ENCODE assay signal across 10 cellular contexts in the genomic region with DNA sequence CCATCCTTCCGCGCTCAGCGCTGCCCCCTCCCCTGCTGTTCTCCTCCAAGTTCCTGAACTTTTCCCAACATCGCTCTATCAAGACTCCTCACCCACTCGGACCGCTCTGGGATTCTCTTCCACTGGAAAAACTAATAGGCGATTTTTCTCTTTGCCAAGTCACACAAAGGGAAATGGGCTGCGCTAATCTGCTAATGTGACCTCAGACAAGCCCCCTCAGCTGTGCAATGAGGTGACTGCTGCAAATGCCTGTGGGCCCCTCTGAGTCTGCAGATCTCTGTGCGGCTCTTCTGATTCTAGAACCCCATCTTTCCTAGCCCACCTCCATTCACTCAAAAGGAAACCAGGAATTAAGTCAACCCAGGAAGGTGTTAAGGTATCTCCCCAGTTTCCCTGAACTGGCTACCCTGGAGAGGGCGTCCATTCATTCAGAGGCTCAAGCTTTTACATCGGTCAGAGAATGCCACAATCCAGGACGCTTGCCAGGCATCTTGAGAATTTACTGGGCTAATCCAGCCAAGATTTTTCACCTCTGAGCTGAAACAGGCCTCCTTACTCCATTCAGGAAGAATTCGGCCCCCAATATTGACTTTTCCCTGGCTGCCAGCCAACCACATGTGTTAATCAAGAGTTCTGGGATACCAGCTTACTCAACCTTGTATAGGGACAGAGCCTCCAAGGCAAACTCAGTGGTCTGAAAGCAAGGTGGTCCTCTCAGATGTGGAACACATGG. TPM values are rescaled to one million over a fixed set of nuclear protein-coding genes. Genes with fewer than 3 reads are reported as not detected.
DNase-seq lines count a peak whose midpoint lies in the region; FAIRE-seq and TF ChIP-seq lines count a peak whose summit lies in the region.
"Had no signal": no experiment of that assay in that cellular context is flagged by ENCODE, and none has a peak within 500 bp of the region (broad histone marks: within the 10 kb centered on the region; RNA-seq: fewer than 3 reads in every experiment).

No MANE protein-coding gene starts in this region.

- H3K27ac ChIP-seq in duodenal mucosa (ENCODE audit: low read depth, low read length) (peak overlapping the region; percentile 7), mesenchymal stem cell (ENCODE audit: low read length, poor library complexity, severe bottlenecking) (peak overlapping the region; percentile 98)
- H3K27ac ChIP-seq: C4-2B had no signal

- H3K4me3 ChIP-seq in duodenal mucosa (ENCODE audit: low read depth in 1 of 2, low read length in 2 of 2) (no peak overlapping the region), mesenchymal stem cell (ENCODE audit: insufficient read depth in 1 of 2, low read depth in 1 of 2, low read length in 2 of 2) (peak overlapping the region; percentile 63 to 71)
- H3K4me3 ChIP-seq: mucosa of descending colon had no signal

- H3K27me3 Mint-ChIP-seq in CD14-positive monocyte (ENCODE audit: low read depth in 3 of 3) = peaks cover 34 to 38% (median 37%) of the 10 kb centered on the region in 3 donors

- H3K9me3 Mint-ChIP-seq in CD14-positive monocyte = peaks cover under 1 to 15% (median 10%) of the 10 kb centered on the region in 7 donors

- DNase-seq in NCI-H748 (lab: John Stamatoyannopoulos, UW; ENCODE audit: unreplicated experiment) (peak; percentile 67), NCI-H748 treated with DMSO at 0.1 percent for 48 hours (lab: John Stamatoyannopoulos, UW) (no peak), mesenchymal stem cell (peak; percentile 76), urothelium cell line (ENCODE audit: low spot score) (peak; percentile 76), CD14-positive monocyte (ENCODE audit: low spot score) (no peak), GM19240 (ENCODE audit: insufficient read length, low spot score) (no peak), Ammon's horn (ENCODE audit: low spot score) (no peak)

- no peak overlapping the region for H3K9ac ChIP-seq in duodenal mucosa (ENCODE audit: low read depth in 1 of 2, low read length in 2 of 2)
- peak overlapping the region; percentile 69 for H3K9ac ChIP-seq in mesenchymal stem cell (ENCODE audit: low read length)

- no peak for FAIRE-seq in urothelium cell line (lab: Jason Lieb, UNC)

- H2AK5ac ChIP-seq in mesenchymal stem cell (ENCODE audit: low read length, severe bottlenecking) = peak overlapping the region; percentile 83

- peak overlapping the region; percentile 64 for H2BK120ac ChIP-seq in mesenchymal stem cell (ENCODE audit: low read depth, low read length)

- peaks cover 2% of the 10 kb centered on the region for H3K79me1 ChIP-seq in mesenchymal stem cell (replicated peaks; ENCODE audit: low read length, poor library complexity, severe bottlenecking)

- H4K91ac ChIP-seq in mesenchymal stem cell (ENCODE audit: low read length) = peak overlapping the region; percentile 83

- H3K36me3 ChIP-seq in duodenal mucosa (ENCODE audit: control insufficient read depth in 1 of 2, insufficient read depth in 2 of 2, low read length in 2 of 2) (no peaks in the 10 kb centered on the region), mesenchymal stem cell (ENCODE audit: control insufficient read depth in 1 of 2, insufficient read depth in 2 of 2, low read depth in 1 of 2, low read length in 2 of 2) (no peaks in the 10 kb centered on the region)

- H2BK5ac ChIP-seq in mesenchymal stem cell (ENCODE audit: low read depth, low read length, poor library complexity, severe bottlenecking) = peak overlapping the region; percentile 96

- H2AFZ ChIP-seq in mesenchymal stem cell (ENCODE audit: low read depth, low read length) = peak overlapping the region; percentile 78

- H3K4me1 Mint-ChIP-seq in CD14-positive monocyte = no peaks in the 10 kb centered on the region

- WGBS in mesenchymal stem cell = 15% methylated on average over 13 of the region's 13 CpGs

- H3K23ac ChIP-seq in mesenchymal stem cell (ENCODE audit: low read length in 2 of 2) = no peak overlapping the region

- no peaks in the 10 kb centered on the region for H3K4me1 ChIP-seq in duodenal mucosa (ENCODE audit: control insufficient read depth in 1 of 2, insufficient read depth in 2 of 2, low read length in 2 of 2)
- peaks cover 8% of the 10 kb centered on the region for H3K4me1 ChIP-seq in mesenchymal stem cell (ENCODE audit: control insufficient read depth, insufficient read depth, low read depth, low read length)

- H3K27ac Mint-ChIP-seq in CD14-positive monocyte = no peak overlapping the region

- peak overlapping the region in 1 of 2 donors; percentile 18 for H3K4me3 Mint-ChIP-seq in CD14-positive monocyte

- H3K14ac ChIP-seq in mesenchymal stem cell (ENCODE audit: low read length in 2 of 2) = no peak overlapping the region

- H3K36me3 Mint-ChIP-seq in CD14-positive monocyte = peaks cover 0 to 2% of the 10 kb centered on the region in 2 donors

- peak overlapping the region in 1 of 2 experiments; percentile 73 for H3K4ac ChIP-seq in mesenchymal stem cell (ENCODE audit: low read depth in 1 of 2, low read length in 2 of 2)

- TF ChIP-seq CTCF in CD14-positive monocyte (IDR thresholded peaks at IDR 0.05) = no peak

- H3K9me3 ChIP-seq in duodenal mucosa (ENCODE audit: control insufficient read depth in 1 of 2, low read length in 2 of 2) (no peaks in the 10 kb centered on the region), mesenchymal stem cell (ENCODE audit: control insufficient read depth, low read length) (no peaks in the 10 kb centered on the region)
- H3K9me3 ChIP-seq: mucosa of descending colon had no signal

- intact Hi-C loops in CD14-positive monocyte (cut with micrococcal nuclease) = no loop called here

- H3K4me2 ChIP-seq in mesenchymal stem cell (ENCODE audit: low read length, poor library complexity, severe bottlenecking) = peak overlapping the region; percentile 88

- peak overlapping the region; percentile 79 for H4K8ac ChIP-seq in mesenchymal stem cell (ENCODE audit: low read length)

- H3K18ac ChIP-seq in mesenchymal stem cell (ENCODE audit: low read depth in 1 of 2, low read length in 2 of 2) = peak overlapping the region; percentile 79 to 81

- peak overlapping the region; percentile 96 for H2BK15ac ChIP-seq in mesenchymal stem cell (ENCODE audit: low read depth, poor library complexity, severe bottlenecking)

- H2BK12ac ChIP-seq in mesenchymal stem cell (ENCODE audit: low read length in 2 of 2) = peak overlapping the region; percentile 41 to 87

- H3K27me3 ChIP-seq in duodenal mucosa (ENCODE audit: control insufficient read depth in 1 of 2, insufficient read depth in 2 of 2, low read length in 2 of 2) (peaks cover 3 to 15% of the 10 kb centered on the region in 2 donors), mesenchymal stem cell (ENCODE audit: control insufficient read depth in 1 of 2, insufficient read depth in 1 of 2, low read length in 2 of 2) (no peaks in the 10 kb centered on the region)

RNA-seq across cellular contexts. Expression of gene ADAMTS12, which starts 0.8 kb away (rescaled TPM):
- 95.8 TPM for polyA plus RNA-seq in mesenchymal stem cell (2013, experiment 1 of 2)
- 95.5 TPM for polyA plus RNA-seq in mesenchymal stem cell (2013, experiment 2 of 2)
- not detected for polyA plus RNA-seq in CD14-positive monocyte

RNA-seq across cellular contexts. Expression of gene RXFP3, which starts 43.6 kb away (rescaled TPM):
- not detected for polyA plus RNA-seq in mesenchymal stem cell (2013, experiment 1 of 2)
- polyA plus RNA-seq in mesenchymal stem cell (2013, experiment 2 of 2) = not detected
- polyA plus RNA-seq in CD14-positive monocyte = not detected

Comparison
In these comparisons a context has a peak if more than half of its experiments do, and no peak if none do; other contexts are left out.
1. DNase-seq: peak in NCI-H748 (single experiment), mesenchymal stem cell (single experiment) and urothelium cell line (single experiment); none in NCI-H748 treated with DMSO at 0.1 percent for 48 hours (single experiment), CD14-positive monocyte (single experiment), GM19240 (single experiment) and Ammon's horn (single experiment).
2. H3K4me3 ChIP-seq: peak in mesenchymal stem cell (2 of 2); none in duodenal mucosa (0 of 2).